8 cellular contexts compared by ENCODE assay signal in the genomic region with DNA sequence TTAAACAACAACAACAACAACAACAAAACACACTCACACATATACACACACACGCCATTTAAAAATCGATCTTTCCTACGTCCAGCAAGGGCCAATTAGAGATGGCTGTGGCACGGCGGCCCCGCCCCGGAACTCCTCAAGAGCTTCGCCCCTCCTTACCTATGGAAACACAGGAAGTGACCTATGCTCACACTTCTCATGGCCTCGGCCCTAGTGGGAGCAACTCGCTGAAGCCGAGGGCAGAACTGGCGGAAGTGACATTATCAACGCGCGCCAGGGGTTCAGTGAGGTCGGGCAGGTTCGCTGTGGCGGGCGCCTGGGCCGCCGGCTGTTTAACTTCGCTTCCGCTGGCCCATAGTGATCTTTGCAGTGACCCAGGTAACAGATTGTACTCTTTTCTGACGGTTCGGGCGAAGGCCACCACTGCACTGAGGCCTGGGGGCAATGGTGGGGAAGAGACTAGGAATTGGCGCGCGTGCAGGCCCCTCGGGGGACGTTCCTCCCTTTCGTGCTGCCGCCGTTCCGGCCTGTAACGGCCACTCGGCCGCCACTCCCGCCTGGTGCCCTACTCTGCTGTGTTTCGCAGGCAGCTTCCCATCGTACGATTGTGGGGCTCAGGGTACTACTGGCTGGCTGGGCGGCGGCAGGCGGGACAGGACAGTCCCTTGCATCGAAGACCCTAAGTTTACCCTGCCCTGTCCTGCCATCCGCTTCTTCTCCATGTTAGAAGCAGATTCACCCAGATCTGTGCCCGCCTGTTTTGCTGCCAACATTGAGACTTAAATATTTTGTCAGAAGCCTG. TPM values are rescaled to one million over a fixed set of nuclear protein-coding genes. Genes with fewer than 3 reads are reported as not detected.
DNase-seq lines count a peak whose midpoint lies in the region; ATAC-seq and TF ChIP-seq lines count a peak whose summit lies in the region.

A gene (plus strand): TSS at position 284 of the 802 bp plus-strand sequence. CDS start 2,661 bp downstream, outside the sequence.

- TF ChIP-seq CTCF in GM20000 (IDR thresholded peaks at IDR 0.05; ENCODE audit: extremely low read depth, missing control alignments) (no peak), lower lobe of right lung (IDR thresholded peaks at IDR 0.05) (no peak)

- intact Hi-C loops in lower lobe of right lung (cut with DNase I), result no loop called here

- H3K4me3 ChIP-seq in lower lobe of right lung, result peak within 1 kb of the TSS; percentile 92

- peaks cover 38% of the 10 kb centered on the region for H3K36me3 ChIP-seq in lower lobe of right lung

- H3K9me3 ChIP-seq in lower lobe of right lung, result no peaks in the 10 kb centered on the region

- H3K4me1 ChIP-seq in lower lobe of right lung, result peaks cover 50% of the 10 kb centered on the region

- H3K27ac ChIP-seq in lower lobe of right lung, result peak within 1 kb of the TSS; percentile 95

- no peaks in the 10 kb centered on the region for H3K27me3 ChIP-seq in lower lobe of right lung (ENCODE audit: low read depth)

- DNase-seq in COLO668 (lab: John Stamatoyannopoulos, UW; ENCODE audit: unreplicated experiment), result peak; percentile 95
- peak; percentile 90 for DNase-seq in GM20000 (ENCODE audit: low spot score)
- peak; percentile 92 for DNase-seq in HS-5 (ENCODE audit: low read depth)
- DNase-seq in NK-92 (lab: John Stamatoyannopoulos, UW; ENCODE audit: unreplicated experiment), result peak; percentile 91
- peak; percentile 93 to 95 for DNase-seq in activated CD8-positive, alpha-beta memory T cell treated with anti-CD3 and anti-CD28 coated beads for 1 hour (ENCODE audit: extremely low read depth in 1 of 2, low read depth in 1 of 2)
- peak; percentile 94 for DNase-seq in effector CD8-positive, alpha-beta T cell (lab: John Stamatoyannopoulos, UW)
- peak; percentile 98 for DNase-seq in lower lobe of right lung
- peak; percentile 92 to 97 (median 96) for DNase-seq in stimulated activated CD4-positive, alpha-beta T cell treated with anti-CD3 and anti-CD28 coated beads, TNF-alpha, amount 100 ng/mL, for 24 hours (ENCODE audit: low read depth in 3 of 3)

- ATAC-seq in lower lobe of right lung, result peak; percentile 98 to 99

RNA-seq across cellular contexts. Expression of the gene that starts here (rescaled TPM):
- total RNA-seq in lower lobe of right lung, result 12.7 TPM

Comparison
In these comparisons a context has a peak if more than half of its experiments do, and no peak if none do; other contexts are left out.
1. Peak in every context shown above with its lines: DNase-seq, ATAC-seq, H3K4me3 ChIP-seq and H3K27ac ChIP-seq.